In the genomic region with DNA sequence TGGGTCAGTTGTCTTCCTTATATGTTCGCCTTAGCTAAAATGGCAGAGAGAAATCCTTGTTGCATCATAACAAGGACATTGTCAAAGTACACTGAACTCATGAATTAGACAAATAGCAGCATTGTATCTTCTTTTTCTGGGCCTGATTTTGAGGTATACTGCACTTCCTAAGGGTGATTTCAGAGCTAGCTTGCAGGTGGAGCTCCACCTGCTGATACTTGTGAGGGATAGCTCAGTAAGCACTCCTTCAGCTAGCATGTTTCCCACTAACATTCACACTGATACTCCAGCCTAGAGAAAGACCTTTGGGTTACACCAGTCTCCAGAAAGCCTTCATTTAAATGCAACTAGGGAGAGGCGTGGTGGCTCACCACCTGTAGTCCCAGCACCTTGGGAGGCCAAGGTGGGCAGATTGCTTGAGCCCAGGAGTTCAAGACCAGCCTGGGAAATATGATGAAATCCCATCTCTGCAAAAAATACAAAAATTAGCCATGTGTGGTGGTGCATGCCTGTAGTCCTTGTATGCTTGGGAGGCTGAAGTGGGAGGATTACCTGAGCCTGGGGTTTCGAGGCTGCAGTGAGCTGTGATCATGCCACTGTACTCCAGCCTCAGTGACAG, we compare ENCODE assay signal across 9 cellular contexts. TPM values are rescaled to one million over a fixed set of nuclear protein-coding genes. Genes with fewer than 3 reads are reported as not detected.
DNase-seq lines count a peak whose midpoint lies in the region; ATAC-seq, FAIRE-seq and TF ChIP-seq lines count a peak whose summit lies in the region.
"Had no signal": no experiment of that assay in that cellular context is flagged by ENCODE, and none has a peak within 500 bp of the region (broad histone marks: within the 10 kb centered on the region; RNA-seq: fewer than 3 reads in every experiment).

No MANE protein-coding gene starts in this region.

- H3K27me3 ChIP-seq in GM12878 (replicated peaks in 1 of 2; ENCODE audit: control insufficient read depth in 2 of 2, insufficient read depth in 2 of 2, low read length in 1 of 2): no peaks in the 10 kb centered on the region
- H3K27me3 ChIP-seq in neural progenitor cell: no peaks in the 10 kb centered on the region

- H3K27ac ChIP-seq in GM12878 (ENCODE audit: control insufficient read depth, insufficient read depth): no peak overlapping the region
- H3K27ac ChIP-seq in neural progenitor cell: no peak overlapping the region

- no peak overlapping the region for H3K27ac Mint-ChIP-seq in neural progenitor cell

- in situ Hi-C loops in GM12878 (cut with MboI): no loop called here

- peak; percentile 61 for ATAC-seq in GM12878
- no peak for ATAC-seq in GM21717 (IDR thresholded peaks at IDR 0.05; ENCODE audit: unreplicated experiment)
- ATAC-seq in HG03159 (IDR thresholded peaks at IDR 0.05; ENCODE audit: unreplicated experiment): no peak

- H3K36me3 ChIP-seq in GM12878 (ENCODE audit: control insufficient read depth in 2 of 2, insufficient read depth in 2 of 2, low read length in 1 of 2) (no peaks in the 10 kb centered on the region), neural progenitor cell (no peaks in the 10 kb centered on the region)

- H2AFZ ChIP-seq in GM12878 (ENCODE audit: control insufficient read depth, low read depth, low read length) (no peak overlapping the region), neural progenitor cell (replicated peaks) (no peak overlapping the region)

- H3K4me3 Mint-ChIP-seq in neural progenitor cell: no peak overlapping the region

- peak; percentile 38 for FAIRE-seq in GM12878 (lab: Jason Lieb, UNC)

- no peak for TF ChIP-seq EP300 in GM12878 (IDR thresholded peaks at IDR 0.05; ENCODE audit: borderline replicate concordance in 1 of 2, control insufficient read depth in 1 of 2, low read depth in 2 of 2, low read length in 2 of 2)

- peaks cover 6% of the 10 kb centered on the region for H3K27me3 Mint-ChIP-seq in neural progenitor cell (ENCODE audit: insufficient read depth, low read depth)

- H3K9me3 Mint-ChIP-seq in neural progenitor cell: peaks cover 74% of the 10 kb centered on the region

- POLR2A ChIA-PET in GM12878 (lab: Charles Lee): no interaction called here

- H3K36me3 Mint-ChIP-seq in neural progenitor cell: peaks cover 64% of the 10 kb centered on the region

- BruUV-seq in GM12878 (replicated peaks; lab: Mats Ljungman, UMichigan): no TSS peak

- peak; percentile 33; the same call in 1 of the 2 replicates for TF ChIP-seq RAD21 in GM12878 (IDR thresholded peaks at IDR 0.05; ENCODE audit: insufficient read depth, low read depth, low read length)

- DNase-seq in NCI-H2107 treated with DMSO at 0.1 percent for 48 hours (lab: John Stamatoyannopoulos, UW; ENCODE audit: unreplicated experiment): peak; percentile 35
- no peak for DNase-seq in NCI-H2107 (lab: John Stamatoyannopoulos, UW)
- DNase-seq in LNCaP clone FGC (ENCODE audit: low read depth): no peak
- DNase-seq in GM12878 (ENCODE audit: low read depth, low spot score): no peak
- DNase-seq in neural progenitor cell (ENCODE audit: low spot score): no peak
- no peak for DNase-seq in NCI-H2227 treated with DMSO at 0.1 percent for 48 hours (lab: John Stamatoyannopoulos, UW)
- DNase-seq: central memory CD4-positive, alpha-beta T cell had no signal

- RAD21 ChIA-PET in GM12878 (lab: Charles Lee; ENCODE audit: unreplicated experiment): interaction anchor here (1.6 to 1.7 kb wide), 2 partner anchors 48 to 171 kb away, joined by 7 to 11 read pairs; no protein-coding TSS in a partner anchor

- CTCF ChIA-PET in GM12878 (lab: Yijun Ruan, JAX): interaction anchor here (0.6 to 2.0 kb wide), 10 partner anchors 17 to 927 kb away, joined by 3 to 17 read pairs (median 4); no protein-coding TSS in a partner anchor

- H3K4me3 ChIP-seq in LNCaP clone FGC (ENCODE audit: low read depth, low read length): no peak overlapping the region
- H3K4me3 ChIP-seq in GM12878: no peak overlapping the region
- H3K4me3 ChIP-seq in neural progenitor cell: no peak overlapping the region

- no peaks in the 10 kb centered on the region for H3K4me1 Mint-ChIP-seq in neural progenitor cell

- no peaks in the 10 kb centered on the region for H3K4me1 ChIP-seq in GM12878 (ENCODE audit: control insufficient read depth, insufficient read depth, low read length)
- peaks cover 12% of the 10 kb centered on the region for H3K4me1 ChIP-seq in neural progenitor cell

- SMC1A ChIA-PET in GM12878 (lab: Charles Lee; ENCODE audit: uncharacterized antibody, unreplicated experiment): interaction anchor here (1.0 to 2.0 kb wide), 3 partner anchors 11 to 171 kb away, joined by 3 to 8 read pairs (median 6); no protein-coding TSS in a partner anchor

- TF ChIP-seq CTCF in LNCaP clone FGC (IDR thresholded peaks at IDR 0.05; ENCODE audit: control insufficient read depth, extremely low read depth, insufficient read depth): peak; percentile 82
- TF ChIP-seq CTCF in GM12878 (IDR thresholded peaks at IDR 0.05 in 2 of 3, conservative IDR thresholded peaks at IDR 0.05 in 1 of 3; ENCODE audit: control insufficient read depth in 2 of 3, extremely low read depth in 1 of 3, insufficient read depth in 1 of 3, low read depth in 3 of 3, low read length in 3 of 3): peak; percentile 44 to 49 (median 44); a peak in 4 of 6 replicates
- peak; percentile 34 for TF ChIP-seq CTCF in neural progenitor cell (IDR thresholded peaks at IDR 0.05)

- H4K20me1 ChIP-seq in GM12878 (ENCODE audit: control insufficient read depth, insufficient read depth) (no peaks in the 10 kb centered on the region), neural progenitor cell (ENCODE audit: low read depth) (peaks cover 13% of the 10 kb centered on the region)

- H3K4me2 ChIP-seq in GM12878 (ENCODE audit: control insufficient read depth, insufficient read depth) (no peak overlapping the region), neural progenitor cell (no peak overlapping the region)

- H3F3A ChIP-seq in neural progenitor cell (ENCODE audit: low read depth): no peaks in the 10 kb centered on the region

- intact Hi-C loops in GM12878 (cut with micrococcal nuclease; ENCODE audit: unreplicated experiment): loop anchor here (1.0 kb wide), 2 partner anchors 48 to 171 kb away; no protein-coding TSS in a partner anchor

- no peak for TF ChIP-seq POLR2A in GM12878 (IDR thresholded peaks at IDR 0.05; ENCODE audit: low read depth, low read length)

- H3K9ac ChIP-seq in GM12878 (ENCODE audit: control insufficient read depth, insufficient read depth, low read length) (no peak overlapping the region), neural progenitor cell (no peak overlapping the region)

- no peaks in the 10 kb centered on the region for H3K79me2 ChIP-seq in GM12878 (ENCODE audit: control insufficient read depth, insufficient read depth, low read length)
- H3K79me2 ChIP-seq in neural progenitor cell (ENCODE audit: low read depth): peaks cover 49% of the 10 kb centered on the region

- WGBS in GM12878 (ENCODE audit: insufficient coverage, insufficient replicate concordance, low lambda C conversion rate, missing lambda C conversion rate): 2% methylated on average over 3 of the region's 3 CpGs

- H3K9me3 ChIP-seq in GM12878 (replicated peaks; ENCODE audit: control insufficient read depth, insufficient read depth, low read length) (no peaks in the 10 kb centered on the region), neural progenitor cell (ENCODE audit: low read depth) (no peaks in the 10 kb centered on the region)

TF ChIP-seq in GM12878, 131 proteins besides CTCF, POLR2A, EP300 and RAD21:
- TF ChIP-seq SMC3 (IDR thresholded peaks at IDR 0.05; ENCODE audit: borderline replicate concordance, low read length) (peak; percentile 53; the same call in 1 of the 2 replicates), MTA3 (IDR thresholded peaks at IDR 0.05; ENCODE audit: borderline replicate concordance, low read length) (no peak)

RNA-seq across cellular contexts. Expression of gene JAM3, which starts 29.8 kb away (rescaled TPM):
- 0.10 and 2.6 TPM in 2 replicates for total RNA-seq in GM12878 (2013; cell fraction: nucleolus; rRNA removed)
- 0.11 and 0.28 TPM in 2 replicates for total RNA-seq in GM12878 (2014; rRNA removed)
- total RNA-seq in GM12878 (2014; rRNA removed; fragmentation: Illumina TruSeq; extraction: Trizol): 0.04 TPM in 1 of 2 replicates, not detected in the other
- total RNA-seq in GM12878 (2021): 0.21 TPM in 1 of 2 replicates, not detected in the other
- polyA plus RNA-seq in GM12878 (2011; ENCODE audit: low read depth): 0.67 TPM
- polyA plus RNA-seq in GM12878 (2011; rRNA removed): 0.23 and 0.27 TPM in 2 replicates
- polyA plus RNA-seq in GM12878 (2011; cell fraction: cytosol; rRNA removed): 0.18 TPM in 2 replicates
- polyA plus RNA-seq in GM12878 (2011; cell fraction: nucleus; rRNA removed): 0.42 and 0.63 TPM in 2 replicates
- 0.70 and 0.79 TPM in 2 replicates for polyA plus RNA-seq in GM12878 (2012)
- 0.16 and 2.0 TPM in 2 replicates for polyA plus RNA-seq in GM12878 (2014; fragmentation: Illumina TruSeq; extraction: Trizol)
- under 1 TPM; 0.53 to 0.82 TPM for polyA plus RNA-seq in GM12878 (2014; fragmentation: Nextera tagmentation; extraction: Ambion mirVana)
- 0.16 and 0.32 TPM in 2 replicates for polyA plus RNA-seq in GM12878 (2014; rRNA removed)
- 1 to 10 TPM in 1 of 2 experiments, under 1 TPM in 1; 0.68 to 1.1 TPM for polyA plus RNA-seq in GM12878 (2016; fragmentation: Nextera tagmentation; extraction: Ambion mirVana)
- 0.10 TPM in 1 of 2 replicates, not detected in the other for polyA minus RNA-seq in GM12878 (2011; rRNA and poly(A)+ RNA removed)
- polyA minus RNA-seq in GM12878 (2011; cell fraction: cytosol; rRNA and poly(A)+ RNA removed): not detected in 2 replicates
- polyA minus RNA-seq in GM12878 (2011; cell fraction: nucleus; rRNA and poly(A)+ RNA removed): 0.12 and 0.19 TPM in 2 replicates
- total RNA-seq in neural progenitor cell (ENCODE audit: low replicate concordance): 65.9 and 68.1 TPM in 2 replicates

Comparison
In these comparisons a context has a peak if more than half of its experiments do, and no peak if none do; other contexts are left out.
1. RNA of gene JAM3, which starts 29.8 kb away (total RNA-seq): 65.9 to 68.1 TPM in neural progenitor cell; 0.04 to 2.6 TPM in GM12878; every median in the first group is over 10 times any median in the second.
2. Peak in every context shown above with its lines, with median percentiles within 50 percentile points of each other: CTCF ChIP-seq.